ENCODE assay signal across 1 cellular context in the genomic region with DNA sequence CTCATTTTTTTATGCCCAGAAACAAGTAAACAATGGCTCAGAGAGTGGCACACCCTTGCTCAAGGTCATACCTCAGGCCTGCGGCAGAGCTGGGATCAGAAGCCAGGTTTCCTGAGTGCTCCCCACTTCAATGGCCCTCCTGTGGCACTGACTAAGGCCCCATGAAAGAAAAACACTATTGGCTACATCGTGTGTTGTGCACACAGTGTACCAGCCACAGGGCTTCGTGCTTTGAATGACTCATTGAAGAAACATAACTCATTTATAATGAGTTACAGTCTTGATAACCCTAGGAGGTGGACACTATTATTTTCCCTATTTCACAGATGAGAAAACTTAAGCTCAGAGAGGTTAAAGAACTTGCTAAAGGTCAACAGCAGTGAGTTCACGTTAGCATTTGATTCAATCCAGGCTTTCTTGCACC.
TF ChIP-seq lines count a peak whose summit lies in the region.

No MANE protein-coding gene starts in this region.

TF ChIP-seq in endothelial cell of umbilical vein, 7 proteins besides CTCF, POLR2A, EP300 and RAD21 (continued from another document):
- TF ChIP-seq FOS (IDR thresholded peaks at IDR 0.05; ENCODE audit: borderline replicate concordance, insufficient read depth, low read length): peak; percentile 86
